In genomic region chr1:36151845-36152203, GRCh38 we compare ENCODE assay signal across 8 cellular contexts. TPM values are rescaled to one million over a fixed set of nuclear protein-coding genes. Genes with fewer than 3 reads are reported as not detected.
DNase-seq lines count a peak whose midpoint lies in the region; ATAC-seq, FAIRE-seq and TF ChIP-seq lines count a peak whose summit lies in the region.

No MANE protein-coding gene starts in this region.

- H3K4me3 Mint-ChIP-seq in CD4-positive, alpha-beta T cell = peak overlapping the region; percentile 72
- peak overlapping the region; percentile 81 for H3K4me3 Mint-ChIP-seq in natural killer cell

- no peak for TF ChIP-seq CTCF in CD4-positive, alpha-beta T cell (IDR thresholded peaks at IDR 0.05)
- TF ChIP-seq CTCF in GM12878 (IDR thresholded peaks at IDR 0.05 in 2 of 3, conservative IDR thresholded peaks at IDR 0.05 in 1 of 3; ENCODE audit: control insufficient read depth in 2 of 3, extremely low read depth in 1 of 3, insufficient read depth in 1 of 3, low read depth in 3 of 3, low read length in 3 of 3) (no peak), natural killer cell (IDR thresholded peaks at IDR 0.05) (no peak)

- no peaks in the 10 kb centered on the region for H3K9me3 ChIP-seq in CD4-positive, alpha-beta T cell (ENCODE audit: control insufficient read depth, low read length)
- no peaks in the 10 kb centered on the region for H3K9me3 ChIP-seq in GM12878 (replicated peaks; ENCODE audit: control insufficient read depth, insufficient read depth, low read length)

- H3K4me3 ChIP-seq in GM12878 = peak overlapping the region; percentile 35; the same call in 1 of the 2 replicates

- peak overlapping the region; percentile 92 for H3K27ac ChIP-seq in CD4-positive, alpha-beta T cell (ENCODE audit: low read depth, low read length)
- peak overlapping the region; percentile 77 for H3K27ac ChIP-seq in GM12878 (ENCODE audit: control insufficient read depth, insufficient read depth)

- intact Hi-C loops in CD4-positive, alpha-beta T cell (cut with DNase I, micrococcal nuclease) = loop anchor here in 1 of 2 experiments (5.0 kb wide), 1 partner anchor 150 kb away; no protein-coding TSS in a partner anchor
- intact Hi-C loops in GM12878 (cut with micrococcal nuclease; ENCODE audit: unreplicated experiment) (loop anchor here (10.0 kb wide), 1 partner anchor 233 kb away; the partner anchor contains the start of gene STK40), natural killer cell (cut with micrococcal nuclease) (loop anchor here (2.0 kb wide), 1 partner anchor 1327 kb away; no protein-coding TSS in a partner anchor)

- TF ChIP-seq POLR2A in GM12878 (IDR thresholded peaks at IDR 0.05; ENCODE audit: low read depth, low read length) = peak; percentile 31; the same call in 1 of the 2 replicates

- no peak for TF ChIP-seq RAD21 in GM12878 (IDR thresholded peaks at IDR 0.05; ENCODE audit: insufficient read depth, low read depth, low read length)

- no peak for ATAC-seq in CD4-positive, alpha-beta T cell (ENCODE audit: poor library complexity)
- ATAC-seq in GM12878 (no peak), natural killer cell (peak in 1 of 3 donors; percentile 7), HG02798 (IDR thresholded peaks at IDR 0.05; ENCODE audit: poor library complexity, unreplicated experiment) (no peak), HG02885 (IDR thresholded peaks at IDR 0.05; ENCODE audit: poor library complexity, unreplicated experiment) (no peak)

- peak overlapping the region; percentile 56 for H2AFZ ChIP-seq in GM12878 (ENCODE audit: control insufficient read depth, low read depth, low read length)

- H3K9me3 Mint-ChIP-seq in CD4-positive, alpha-beta T cell = no peaks in the 10 kb centered on the region
- no peaks in the 10 kb centered on the region for H3K9me3 Mint-ChIP-seq in natural killer cell

- peak overlapping the region; percentile 65 for H3K4me2 ChIP-seq in GM12878 (ENCODE audit: control insufficient read depth, insufficient read depth)

- DNase-seq in CD4-positive, alpha-beta T cell = peak in 9 of 10 experiments; percentile 37 to 59 (median 53)
- DNase-seq in RPMI7951 (ENCODE audit: low read depth) (peak; percentile 35), GM12878 (ENCODE audit: low read depth, low spot score) (no peak), natural killer cell (peak; percentile 61), NCI-H1048 (lab: John Stamatoyannopoulos, UW) (no peak), DMS79 treated with DMSO at 0.1 percent for 48 hours (lab: John Stamatoyannopoulos, UW) (no peak)

- H3K4me1 Mint-ChIP-seq in CD4-positive, alpha-beta T cell (ENCODE audit: low read depth) = peaks cover 77% of the 10 kb centered on the region
- H3K4me1 Mint-ChIP-seq in natural killer cell = peaks cover 56 to 78% of the 10 kb centered on the region in 2 donors

- 0 out of 2 replicates have a peak overlapping the region, but pooled peaks have one; percentile 18 for H3K9ac ChIP-seq in GM12878 (ENCODE audit: control insufficient read depth, insufficient read depth, low read length)

- no peaks in the 10 kb centered on the region for H3K27me3 Mint-ChIP-seq in CD4-positive, alpha-beta T cell
- no peaks in the 10 kb centered on the region for H3K27me3 Mint-ChIP-seq in natural killer cell (ENCODE audit: low read depth in 2 of 2)

- peaks cover 11% of the 10 kb centered on the region for H3K36me3 Mint-ChIP-seq in CD4-positive, alpha-beta T cell (ENCODE audit: low read depth)
- no peaks in the 10 kb centered on the region for H3K36me3 Mint-ChIP-seq in natural killer cell

- in situ Hi-C loops in GM12878 (cut with MboI) = loop anchor here (5.0 kb wide), 1 partner anchor 135 kb away; no protein-coding TSS in a partner anchor

- H3K27ac Mint-ChIP-seq in CD4-positive, alpha-beta T cell = peak overlapping the region; percentile 95
- peak overlapping the region; percentile 99 to 100 for H3K27ac Mint-ChIP-seq in natural killer cell

- SMC1A ChIA-PET in GM12878 (lab: Charles Lee; ENCODE audit: uncharacterized antibody, unreplicated experiment) = interaction anchor here (0.8 to 5.9 kb wide), 7 partner anchors 11 to 155 kb away, joined by 3 to 135 read pairs (median 40); partner anchors contain the start of gene THRAP3

- peaks cover 31% of the 10 kb centered on the region for H3K4me1 ChIP-seq in GM12878 (ENCODE audit: control insufficient read depth, insufficient read depth, low read length)

- TF ChIP-seq EP300 in GM12878 (IDR thresholded peaks at IDR 0.05; ENCODE audit: borderline replicate concordance in 1 of 2, control insufficient read depth in 1 of 2, low read depth in 2 of 2, low read length in 2 of 2) = no peak

- no peaks in the 10 kb centered on the region for H4K20me1 ChIP-seq in GM12878 (ENCODE audit: control insufficient read depth, insufficient read depth)

- no TSS peak for BruUV-seq in GM12878 (replicated peaks; lab: Mats Ljungman, UMichigan)

- H3K79me2 ChIP-seq in GM12878 (ENCODE audit: control insufficient read depth, insufficient read depth, low read length) = peaks cover 35% of the 10 kb centered on the region

- CTCF ChIA-PET in CD4-positive, alpha-beta T cell (lab: Charles Lee) = interaction anchor here (1.0 to 4.0 kb wide), 3 partner anchors 10 to 70 kb away, joined by 3 to 114 read pairs (median 74); no protein-coding TSS in a partner anchor
- CTCF ChIA-PET in GM12878 (lab: Yijun Ruan, JAX) = interaction anchor here (0.8 to 10.2 kb wide), 6 partner anchors 10 to 267 kb away, joined by 3 to 262 read pairs (median 54); no protein-coding TSS in a partner anchor

- RAD21 ChIA-PET in GM12878 (lab: Charles Lee; ENCODE audit: unreplicated experiment) = interaction anchor here (3.2 to 5.5 kb wide), 4 partner anchors 10 to 134 kb away, joined by 54 to 147 read pairs (median 104); partner anchors contain the start of gene THRAP3

- WGBS in GM12878 (ENCODE audit: insufficient coverage, insufficient replicate concordance, low lambda C conversion rate, missing lambda C conversion rate) = 38% methylated on average over 3 of the region's 3 CpGs

- FAIRE-seq in GM12878 (lab: Jason Lieb, UNC) = no peak

- POLR2A ChIA-PET in CD4-positive, alpha-beta T cell (lab: Charles Lee) = interaction anchor here (0.5 to 5.1 kb wide), 5 partner anchors 9 to 155 kb away, joined by 3 to 194 read pairs (median 75); partner anchors contain the start of genes SH3D21 and THRAP3
- POLR2A ChIA-PET in GM12878 (lab: Charles Lee) = interaction anchor here (0.6 to 4.0 kb wide), 6 partner anchors 10 to 234 kb away, joined by 3 to 86 read pairs (median 14); partner anchors contain the start of genes STK40 and THRAP3

- no peaks in the 10 kb centered on the region for H3K36me3 ChIP-seq in GM12878 (ENCODE audit: control insufficient read depth in 2 of 2, insufficient read depth in 2 of 2, low read length in 1 of 2)

- H3K27me3 ChIP-seq in CD4-positive, alpha-beta T cell (ENCODE audit: control insufficient read depth, insufficient read depth, low read length) = no peaks in the 10 kb centered on the region
- H3K27me3 ChIP-seq in GM12878 (replicated peaks in 1 of 2; ENCODE audit: control insufficient read depth in 2 of 2, insufficient read depth in 2 of 2, low read length in 1 of 2) = no peaks in the 10 kb centered on the region

RNA-seq across cellular contexts. Expression of gene TRAPPC3, which starts 2.5 kb away (rescaled TPM):
- 10 to 100 TPM; 18.4 to 21.3 TPM for total RNA-seq in CD4-positive, alpha-beta T cell
- 78.2 and 125 TPM in 2 replicates for total RNA-seq in RPMI7951 (2014; rRNA removed; shearing (Covaris generic))
- total RNA-seq in GM12878 (2013; cell fraction: nucleolus; rRNA removed) = 29.1 and 32.2 TPM in 2 replicates
- 68.0 and 72.2 TPM in 2 replicates for total RNA-seq in GM12878 (2014; rRNA removed)
- 59.7 and 59.9 TPM in 2 replicates for total RNA-seq in GM12878 (2014; rRNA removed; fragmentation: Illumina TruSeq; extraction: Trizol)
- total RNA-seq in GM12878 (2021) = 54.4 and 60.0 TPM in 2 replicates
- polyA plus RNA-seq in GM12878 (2011; ENCODE audit: low read depth) = 43.1 TPM
- 75.3 and 80.2 TPM in 2 replicates for polyA plus RNA-seq in GM12878 (2011; rRNA removed)
- polyA plus RNA-seq in GM12878 (2011; cell fraction: cytosol; rRNA removed) = 60.3 and 63.1 TPM in 2 replicates
- 37.8 and 39.7 TPM in 2 replicates for polyA plus RNA-seq in GM12878 (2011; cell fraction: nucleus; rRNA removed)
- 39.8 and 44.0 TPM in 2 replicates for polyA plus RNA-seq in GM12878 (2012)
- 77.8 and 93.7 TPM in 2 replicates for polyA plus RNA-seq in GM12878 (2014; fragmentation: Illumina TruSeq; extraction: Trizol)
- 10 to 100 TPM; 14.7 to 24.5 TPM for polyA plus RNA-seq in GM12878 (2014; fragmentation: Nextera tagmentation; extraction: Ambion mirVana)
- polyA plus RNA-seq in GM12878 (2014; rRNA removed) = 73.1 and 74.9 TPM in 2 replicates
- 100 to 1,000 TPM; 113 to 122 TPM for polyA plus RNA-seq in GM12878 (2016; fragmentation: Nextera tagmentation; extraction: Ambion mirVana)
- polyA minus RNA-seq in GM12878 (2011; rRNA and poly(A)+ RNA removed) = 22.7 and 23.2 TPM in 2 replicates
- 11.0 and 13.9 TPM in 2 replicates for polyA minus RNA-seq in GM12878 (2011; cell fraction: cytosol; rRNA and poly(A)+ RNA removed)
- polyA minus RNA-seq in GM12878 (2011; cell fraction: nucleus; rRNA and poly(A)+ RNA removed) = 6.9 and 11.8 TPM in 2 replicates
- total RNA-seq in natural killer cell = 10 to 100 TPM; 28.0 to 34.7 (median 34.3) TPM

RNA-seq across cellular contexts. Expression of gene MAP7D1, which starts 4.1 kb away (rescaled TPM):
- 100 to 1,000 TPM; 156 to 163 TPM for total RNA-seq in CD4-positive, alpha-beta T cell
- 82.4 and 107 TPM in 2 replicates for total RNA-seq in RPMI7951 (2014; rRNA removed; shearing (Covaris generic))
- 40.9 and 49.7 TPM in 2 replicates for total RNA-seq in GM12878 (2013; cell fraction: nucleolus; rRNA removed)
- 36.2 and 44.4 TPM in 2 replicates for total RNA-seq in GM12878 (2014; rRNA removed)
- 26.9 and 32.0 TPM in 2 replicates for total RNA-seq in GM12878 (2014; rRNA removed; fragmentation: Illumina TruSeq; extraction: Trizol)
- 95.6 and 97.6 TPM in 2 replicates for total RNA-seq in GM12878 (2021)
- 26.1 TPM for polyA plus RNA-seq in GM12878 (2011; ENCODE audit: low read depth)
- 10.2 and 16.4 TPM in 2 replicates for polyA plus RNA-seq in GM12878 (2011; rRNA removed)
- polyA plus RNA-seq in GM12878 (2011; cell fraction: cytosol; rRNA removed) = 16.5 and 22.1 TPM in 2 replicates
- polyA plus RNA-seq in GM12878 (2011; cell fraction: nucleus; rRNA removed) = 40.7 and 54.8 TPM in 2 replicates
- 34.5 and 44.0 TPM in 2 replicates for polyA plus RNA-seq in GM12878 (2012)
- 17.8 and 38.9 TPM in 2 replicates for polyA plus RNA-seq in GM12878 (2014; fragmentation: Illumina TruSeq; extraction: Trizol)
- polyA plus RNA-seq in GM12878 (2014; fragmentation: Nextera tagmentation; extraction: Ambion mirVana) = 10 to 100 TPM in 1 of 2 experiments, 1 to 10 TPM in 1; 4.4 to 11.2 TPM
- 45.3 and 55.6 TPM in 2 replicates for polyA plus RNA-seq in GM12878 (2014; rRNA removed)
- polyA plus RNA-seq in GM12878 (2016; fragmentation: Nextera tagmentation; extraction: Ambion mirVana) = 10 to 100 TPM; 10.0 to 14.4 TPM
- 9.6 and 19.9 TPM in 2 replicates for polyA minus RNA-seq in GM12878 (2011; rRNA and poly(A)+ RNA removed)
- 19.1 and 22.8 TPM in 2 replicates for polyA minus RNA-seq in GM12878 (2011; cell fraction: cytosol; rRNA and poly(A)+ RNA removed)
- 8.7 and 20.3 TPM in 2 replicates for polyA minus RNA-seq in GM12878 (2011; cell fraction: nucleus; rRNA and poly(A)+ RNA removed)
- total RNA-seq in natural killer cell = 100 to 1,000 TPM; 213 to 232 (median 230) TPM

RNA-seq across cellular contexts. Expression of gene COL8A2, which starts 26.8 kb away (rescaled TPM):
- under 1 TPM; 0.05 to 0.06 TPM for total RNA-seq in CD4-positive, alpha-beta T cell
- 0.88 and 0.96 TPM in 2 replicates for total RNA-seq in RPMI7951 (2014; rRNA removed; shearing (Covaris generic))
- total RNA-seq in GM12878 (2013; cell fraction: nucleolus; rRNA removed) = 0.10 and 0.29 TPM in 2 replicates
- total RNA-seq in GM12878 (2014; rRNA removed) (0.05 TPM in 1 of 2 replicates, not detected in the other), GM12878 (2014; rRNA removed; fragmentation: Illumina TruSeq; extraction: Trizol) (not detected in 2 replicates), GM12878 (2021) (0.08 TPM in 1 of 2 replicates, not detected in the other), natural killer cell (under 1 TPM; 0.09 to 0.20 (median 0.14) TPM)
- polyA plus RNA-seq in GM12878 (2011; ENCODE audit: low read depth) = 0.05 TPM
- polyA plus RNA-seq in GM12878 (2011; rRNA removed) (not detected in 2 replicates), GM12878 (2014; fragmentation: Illumina TruSeq; extraction: Trizol) (0.01 TPM in 1 of 2 replicates, not detected in the other), GM12878 (2014; fragmentation: Nextera tagmentation; extraction: Ambion mirVana) (not detected), GM12878 (2014; rRNA removed) (0.03 TPM in 1 of 2 replicates, not detected in the other), GM12878 (2016; fragmentation: Nextera tagmentation; extraction: Ambion mirVana) (not detected)
- polyA plus RNA-seq in GM12878 (2011; cell fraction: cytosol; rRNA removed) = not detected in 2 replicates
- polyA plus RNA-seq in GM12878 (2011; cell fraction: nucleus; rRNA removed) = 0.03 TPM in 1 of 2 replicates, not detected in the other
- 0.03 and 0.07 TPM in 2 replicates for polyA plus RNA-seq in GM12878 (2012)
- polyA minus RNA-seq in GM12878 (2011; rRNA and poly(A)+ RNA removed) = not detected in 2 replicates
- not detected in 2 replicates for polyA minus RNA-seq in GM12878 (2011; cell fraction: cytosol; rRNA and poly(A)+ RNA removed)
- not detected in 2 replicates for polyA minus RNA-seq in GM12878 (2011; cell fraction: nucleus; rRNA and poly(A)+ RNA removed)

Comparison
In these comparisons a context has a peak if more than half of its experiments do, and no peak if none do; other contexts are left out.
1. DNase-seq: peak in CD4-positive, alpha-beta T cell (9 of 10), RPMI7951 (single experiment) and natural killer cell (single experiment); none in GM12878 (single experiment), NCI-H1048 (single experiment) and DMS79 treated with DMSO at 0.1 percent for 48 hours (single experiment).